24 cellular contexts compared by ENCODE assay signal in the genomic region with DNA sequence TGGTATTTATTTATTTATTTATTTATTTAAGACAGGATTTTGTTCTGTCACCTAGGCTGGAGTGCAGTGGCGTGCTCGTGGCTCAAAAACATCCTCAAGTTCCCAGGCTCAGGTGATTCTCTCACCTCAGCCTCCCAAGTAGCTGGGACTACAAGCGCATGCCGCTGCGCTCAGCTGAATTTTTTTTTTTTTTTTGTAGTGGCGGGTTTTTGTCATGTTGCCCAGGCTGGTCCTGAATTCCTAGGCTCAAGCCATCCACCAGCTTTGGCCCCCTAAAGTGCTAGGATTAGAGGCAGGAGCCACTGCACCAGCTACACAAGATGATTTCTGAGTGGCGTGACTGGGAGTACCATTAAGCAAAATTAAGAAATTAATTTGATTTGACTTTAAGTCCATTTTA. TPM values are rescaled to one million over a fixed set of nuclear protein-coding genes. Genes with fewer than 3 reads are reported as not detected.
DNase-seq lines count a peak whose midpoint lies in the region; ATAC-seq, FAIRE-seq and TF ChIP-seq lines count a peak whose summit lies in the region.
"Had no signal": no experiment of that assay in that cellular context is flagged by ENCODE, and none has a peak within 500 bp of the region (broad histone marks: within the 10 kb centered on the region; RNA-seq: fewer than 3 reads in every experiment).

No MANE protein-coding gene starts in this region.

- no peak for DNase-seq in heart left ventricle
- no peak for DNase-seq in right cardiac atrium
- DNase-seq in cerebellar cortex (ENCODE audit: low spot score): peak; percentile 52
- DNase-seq in keratinocyte (ENCODE audit: low read depth, low spot score): no peak
- no peak for DNase-seq in transverse colon
- no peak for DNase-seq in DMS53 treated with DMSO at 0.1 percent for 48 hours (lab: John Stamatoyannopoulos, UW; ENCODE audit: unreplicated experiment)
- DNase-seq in GDM1 (lab: John Stamatoyannopoulos, UW): no peak
- DNase-seq: activated CD4-positive, alpha-beta T cell treated with anti-CD3 and anti-CD28 coated beads, Interleukin-2, amount 50 U/mL, for 4 hours; activated naive CD4-positive, alpha-beta T cell treated with anti-CD3 and anti-CD28 coated beads for 36 hours; central memory CD4-positive, alpha-beta T cell; foreskin melanocyte; hippocampal formation; naive thymus-derived CD4-positive, alpha-beta T cell; NCI-H524 treated with DMSO at 0.1 percent for 48 hours; nucleus accumbens; OCI-M1; psoas muscle; stimulated activated CD4-positive, alpha-beta T cell treated with anti-CD3 and anti-CD28 coated beads, Interleukin-15, amount 100 ng/mL, for 24 hours; stimulated activated CD4-positive, alpha-beta T cell treated with anti-CD3 and anti-CD28 coated beads, Interleukin-4, amount 100 ng/mL, for 4 hours; T-helper 17 cell had no signal

- TF ChIP-seq POLR2A in heart left ventricle (IDR thresholded peaks at IDR 0.05) (no peak), transverse colon (IDR thresholded peaks at IDR 0.05) (no peak)

- H3K9me3 ChIP-seq in heart left ventricle: no peaks in the 10 kb centered on the region
- H3K9me3 ChIP-seq in right cardiac atrium (ENCODE audit: control insufficient read depth, low read length): no peaks in the 10 kb centered on the region
- no peaks in the 10 kb centered on the region for H3K9me3 ChIP-seq in keratinocyte (ENCODE audit: control insufficient read depth, low read depth, low read length)
- no peaks in the 10 kb centered on the region for H3K9me3 ChIP-seq in transverse colon
- H3K9me3 ChIP-seq: MG63, psoas muscle had no signal

- TF ChIP-seq EP300 in transverse colon (IDR thresholded peaks at IDR 0.05; ENCODE audit: low read depth): no peak

- H2AFZ ChIP-seq in keratinocyte (ENCODE audit: control insufficient read depth, low read length): no peak overlapping the region

- ATAC-seq in heart left ventricle: peak in 1 of 4 donors; percentile 2
- ATAC-seq in right cardiac atrium: no peak
- ATAC-seq in HG03139 (IDR thresholded peaks at IDR 0.05; ENCODE audit: unreplicated experiment): no peak

- H3K36me3 ChIP-seq in heart left ventricle (peaks cover 0 to 16% (median 0%) of the 10 kb centered on the region in 9 donors), keratinocyte (ENCODE audit: control insufficient read depth in 2 of 2, extremely low read depth in 1 of 2, insufficient read depth in 2 of 2, low read length in 2 of 2) (no peaks in the 10 kb centered on the region), transverse colon (peaks cover 0 to under 1% (median 0%) of the 10 kb centered on the region in 4 donors)

- FAIRE-seq in keratinocyte (lab: Jason Lieb, UNC): no peak
- FAIRE-seq: K562, TTC549 had no signal

- H3K9me1 ChIP-seq in keratinocyte (ENCODE audit: control insufficient read depth, extremely low read depth, insufficient read depth, low read length): no peaks in the 10 kb centered on the region

- intact Hi-C loops in heart left ventricle (cut with DNase I) (no loop called here), right cardiac atrium (cut with DNase I) (no loop called here), transverse colon (cut with DNase I; ENCODE audit: low total_unique reads) (no loop called here)

- peak overlapping the region; percentile 55 for H3K4me2 ChIP-seq in keratinocyte (ENCODE audit: control insufficient read depth, extremely low read depth, insufficient read depth, low read depth, low read length)

- H3K4me1 ChIP-seq in heart left ventricle (peaks cover 0 to 45% (median 15%) of the 10 kb centered on the region in 12 donors), right cardiac atrium (ENCODE audit: control insufficient read depth, insufficient read depth, low read length) (peaks cover 6% of the 10 kb centered on the region), keratinocyte (ENCODE audit: control insufficient read depth, extremely low read depth, insufficient read depth, low read length) (peaks cover 14% of the 10 kb centered on the region), transverse colon (peaks cover 8 to 71% (median 32%) of the 10 kb centered on the region in 4 donors)

- no peak overlapping the region for H3K4me3 ChIP-seq in heart left ventricle
- no peak overlapping the region for H3K4me3 ChIP-seq in right cardiac atrium (ENCODE audit: low read length)
- no peak overlapping the region for H3K4me3 ChIP-seq in keratinocyte (ENCODE audit: control insufficient read depth in 2 of 3, extremely low read depth in 1 of 3, insufficient read depth in 2 of 3, low read depth in 1 of 3, low read length in 3 of 3)
- H3K4me3 ChIP-seq in transverse colon: no peak overlapping the region
- H3K4me3 ChIP-seq: K562, MG63, psoas muscle had no signal

- in situ Hi-C loops in transverse colon (cut with MboI; ENCODE audit: low pct_ligation_motif_present in 1 of 4, low pct_unique_long_range_greater_than_20kb in 1 of 4, low sequenced_read_pairs in 3 of 4): no loop called here

- dilution Hi-C loops in keratinocyte (cut with MboI; ENCODE audit: extremely low pct_ligation_motif_present, low sequenced_read_pairs): no loop called here

- H3K27ac ChIP-seq in heart left ventricle (peak overlapping the region in 11 of 12 donors; percentile 27 to 74 (median 68)), right cardiac atrium (ENCODE audit: low read length) (no peak overlapping the region), keratinocyte (ENCODE audit: control insufficient read depth, insufficient read depth, low read length) (peak overlapping the region; percentile 75), transverse colon (peak overlapping the region; percentile 67 to 85 (median 75))
- H3K27ac ChIP-seq: psoas muscle had no signal

- peak overlapping the region; percentile 19 for H3K9ac ChIP-seq in keratinocyte (ENCODE audit: control insufficient read depth, extremely low read depth, insufficient read depth, low read length)

- H3K27me3 ChIP-seq in heart left ventricle: no peaks in the 10 kb centered on the region
- H3K27me3 ChIP-seq in right cardiac atrium (ENCODE audit: control insufficient read depth, insufficient read depth): no peaks in the 10 kb centered on the region
- H3K27me3 ChIP-seq in keratinocyte (ENCODE audit: control insufficient read depth, extremely low read depth, insufficient read depth, low read length): no peaks in the 10 kb centered on the region
- H3K27me3 ChIP-seq in transverse colon: no peaks in the 10 kb centered on the region
- H3K27me3 ChIP-seq: MG63 had no signal

- TF ChIP-seq CTCF in heart left ventricle (IDR thresholded peaks at IDR 0.05): no peak
- no peak for TF ChIP-seq CTCF in keratinocyte (optimal IDR thresholded peaks at IDR 0.05 in 1 of 3, IDR thresholded peaks at IDR 0.05 in 1 of 3, conservative IDR thresholded peaks at IDR 0.05 in 1 of 3; ENCODE audit: extremely low read depth in 1 of 3, insufficient read depth in 2 of 3, low read length in 3 of 3)
- no peak for TF ChIP-seq CTCF in transverse colon (IDR thresholded peaks at IDR 0.05)

- peaks cover 8% of the 10 kb centered on the region for H3K79me2 ChIP-seq in keratinocyte (ENCODE audit: control insufficient read depth, insufficient read depth, low read length)

- WGBS in heart left ventricle, 4 donors: 90 to 97% (median 95%) methylated on average over 7 of the region's 7 CpGs
- WGBS in right cardiac atrium: 90% methylated on average over 7 of the region's 7 CpGs
- 73 to 89% methylated on average over 3 to 7 of the region's 7 CpGs for WGBS in transverse colon (ENCODE audit: low coverage in 1 of 2), 2 donors

- no peaks in the 10 kb centered on the region for H4K20me1 ChIP-seq in keratinocyte (ENCODE audit: control insufficient read depth, extremely low read depth, insufficient read depth, low read length)

RNA-seq across cellular contexts. Expression of gene CNST, which starts 31.7 kb away (rescaled TPM):
- total RNA-seq in heart left ventricle (10 to 100 TPM; 14.0 to 23.9 (median 19.1) TPM), right cardiac atrium (10 to 100 TPM; 18.6 to 32.6 (median 21.4) TPM), transverse colon (10 to 100 TPM; 44.0 to 83.0 (median 53.5) TPM)
- polyA plus RNA-seq in heart left ventricle (10 to 100 TPM in 1 of 2 donors, 1 to 10 TPM in 1; 3.9 to 11.9 TPM), right cardiac atrium (7.3 TPM), keratinocyte (6.7 to 9.8 TPM (median 7.1 TPM) in 3 replicates)
- 15.8 TPM for polyA plus RNA-seq in keratinocyte (2011; ENCODE audit: low read depth)
- polyA plus RNA-seq in keratinocyte (2011; cell fraction: cytosol; rRNA removed): 4.1 and 7.5 TPM in 2 replicates
- polyA plus RNA-seq in keratinocyte (2011; cell fraction: nucleus; rRNA removed): 9.9 and 11.4 TPM in 2 replicates
- polyA plus RNA-seq in keratinocyte (2012; ENCODE audit: low replicate concordance): 6.9 and 11.3 TPM in 2 replicates
- 3.5 to 30.1 TPM (median 13.8 TPM) in 3 replicates for polyA minus RNA-seq in keratinocyte
- 8.2 TPM for polyA minus RNA-seq in keratinocyte (2011; cell fraction: cytosol; rRNA and poly(A)+ RNA removed)
- 8.8 and 17.3 TPM in 2 replicates for polyA minus RNA-seq in keratinocyte (2011; cell fraction: nucleus; rRNA and poly(A)+ RNA removed)

RNA-seq across cellular contexts. Expression of gene TFB2M, which starts 31.9 kb away (rescaled TPM):
- total RNA-seq in heart left ventricle (10 to 100 TPM; 10.5 to 14.5 (median 12.8) TPM), right cardiac atrium (10 to 100 TPM in 3 of 4 donors, 1 to 10 TPM in 1; 9.9 to 13.6 (median 10.5) TPM), transverse colon (10 to 100 TPM in 1 of 4 donors, 1 to 10 TPM in 2, under 1 TPM in 1; 0.40 to 12.7 (median 5.5) TPM)
- polyA plus RNA-seq in heart left ventricle (10 to 100 TPM in 1 of 2 donors, 1 to 10 TPM in 1; 4.2 to 18.6 TPM), right cardiac atrium (11.5 TPM), keratinocyte (13.4 to 28.6 TPM (median 17.7 TPM) in 3 replicates)
- polyA plus RNA-seq in keratinocyte (2011; ENCODE audit: low read depth): 13.4 TPM
- polyA plus RNA-seq in keratinocyte (2011; cell fraction: cytosol; rRNA removed): 13.2 and 20.7 TPM in 2 replicates
- polyA plus RNA-seq in keratinocyte (2011; cell fraction: nucleus; rRNA removed): 14.1 and 23.2 TPM in 2 replicates
- 16.2 and 17.1 TPM in 2 replicates for polyA plus RNA-seq in keratinocyte (2012; ENCODE audit: low replicate concordance)
- polyA minus RNA-seq in keratinocyte: 2.8 to 7.5 TPM (median 3.0 TPM) in 3 replicates
- polyA minus RNA-seq in keratinocyte (2011; cell fraction: cytosol; rRNA and poly(A)+ RNA removed): 6.3 TPM
- 6.2 and 9.8 TPM in 2 replicates for polyA minus RNA-seq in keratinocyte (2011; cell fraction: nucleus; rRNA and poly(A)+ RNA removed)
